Comparison of ENCODE assay signal across 8 cellular contexts in genomic region chr16:88451586-88452484, GRCh38. TPM values are rescaled to one million over a fixed set of nuclear protein-coding genes. Genes with fewer than 3 reads are reported as not detected.
A peak's percentile ranks its signal among the peaks of the same experiment; 100 is the strongest.
DNase-seq lines count a peak whose midpoint lies in the region; ATAC-seq, FAIRE-seq and TF ChIP-seq lines count a peak whose summit lies in the region.

No MANE protein-coding gene starts in this region.

- H3K36me3 ChIP-seq in HepG2 (replicated peaks in 1 of 2; ENCODE audit: control insufficient read depth in 1 of 2, insufficient read depth in 2 of 2, low read length in 2 of 2): no peaks in the 10 kb centered on the region
- H3K36me3 ChIP-seq in right lobe of liver: no peaks in the 10 kb centered on the region
- no peaks in the 10 kb centered on the region for H3K36me3 ChIP-seq in mesendoderm (ENCODE audit: control insufficient read depth, insufficient read depth, low read length)
- no peaks in the 10 kb centered on the region for H3K36me3 ChIP-seq in aorta (ENCODE audit: control insufficient read depth in 1 of 2, insufficient read depth in 2 of 2, low read length in 1 of 2)

- 61% methylated on average over 27 of the region's 30 CpGs for WGBS in HepG2 (ENCODE audit: low lambda C conversion rate)
- 58% methylated on average over 9 of the region's 30 CpGs for WGBS in right lobe of liver (ENCODE audit: insufficient coverage, low coverage, low lambda C conversion rate, missing lambda C conversion rate)
- no CpG with 5 or more reads among the region's 30 CpGs for WGBS in mesendoderm (ENCODE audit: extremely low coverage, insufficient coverage, low lambda C conversion rate)
- WGBS in aorta, 2 donors: 66 to 70% methylated on average over 21 to 30 of the region's 30 CpGs

- no peaks in the 10 kb centered on the region for H3K79me1 ChIP-seq in mesendoderm (ENCODE audit: low read length)

- ATAC-seq in HepG2 (no peak), right lobe of liver (no peak), aorta (ENCODE audit: low FRiP score) (peak; percentile 1)
- no peak for ATAC-seq in activated T-helper 17 cell treated with anti-CD3 and anti-CD28 coated beads, Interleukin-2, amount 50 U/mL, for 72 hours (replicated peaks)

- TF ChIP-seq RAD21 in HepG2 (CRISPR knock-in tag; IDR thresholded peaks at IDR 0.05): no peak

- H3K9ac ChIP-seq in HepG2 (ENCODE audit: insufficient read depth, low read depth, low read length) (0 out of 2 replicates have a peak overlapping the region, but pooled peaks have one; percentile 10), mesendoderm (ENCODE audit: low read length) (no peak overlapping the region)

- H4K8ac ChIP-seq in mesendoderm (ENCODE audit: low read depth, low read length): peak overlapping the region; percentile 68

- no peak overlapping the region for H2BK15ac ChIP-seq in mesendoderm (replicated peaks; ENCODE audit: low read depth)

- H2BK5ac ChIP-seq in mesendoderm (ENCODE audit: low read length): no peak overlapping the region

- H3K4me2 ChIP-seq in HepG2 (ENCODE audit: low read depth, low read length): peak overlapping the region; percentile 39
- H3K4me2 ChIP-seq in mesendoderm (ENCODE audit: low read length): no peak overlapping the region

- H3K9me3 Mint-ChIP-seq in activated T-helper 17 cell treated with anti-CD3 and anti-CD28 coated beads, Interleukin-2, amount 50 U/mL, for 72 hours: no peaks in the 10 kb centered on the region

- H3K27me3 ChIP-seq in HepG2 (ENCODE audit: control insufficient read depth in 1 of 2, insufficient read depth in 2 of 2, low read length in 2 of 2) (peaks cover 12 to 53% of the 10 kb centered on the region in 2 experiments; a peak in 4 of 5 replicates), right lobe of liver (no peaks in the 10 kb centered on the region), mesendoderm (ENCODE audit: insufficient read depth, low read length, poor library complexity) (no peaks in the 10 kb centered on the region), aorta (ENCODE audit: control insufficient read depth in 1 of 2, insufficient read depth in 2 of 2, low read length in 1 of 2) (no peaks in the 10 kb centered on the region)

- peaks cover 11% of the 10 kb centered on the region for H4K20me1 ChIP-seq in HepG2 (ENCODE audit: insufficient read depth, low read length)

- no peak overlapping the region for H3K4ac ChIP-seq in mesendoderm (ENCODE audit: low read depth, low read length)

- peaks cover 22% of the 10 kb centered on the region for H3K4me1 ChIP-seq in HepG2 (ENCODE audit: insufficient read depth, low read length)
- peaks cover 0 to 19% (median 5%) of the 10 kb centered on the region in 4 donors for H3K4me1 ChIP-seq in right lobe of liver
- peaks cover 6% of the 10 kb centered on the region for H3K4me1 ChIP-seq in mesendoderm (ENCODE audit: control insufficient read depth, low read depth, low read length)
- H3K4me1 ChIP-seq in aorta (ENCODE audit: control insufficient read depth in 1 of 2, insufficient read depth in 2 of 2, low read length in 2 of 2): no peaks in the 10 kb centered on the region

- H3K27ac ChIP-seq in HepG2 (ENCODE audit: extremely low read length, insufficient read depth, low read length) (no peak overlapping the region), right lobe of liver (no peak overlapping the region), mesendoderm (ENCODE audit: low read depth, low read length) (no peak overlapping the region), aorta (ENCODE audit: low read depth in 1 of 2, low read length in 2 of 2) (no peak overlapping the region)

- no peak for TF ChIP-seq CTCF in HepG2 (CRISPR knock-in tag; IDR thresholded peaks at IDR 0.05)
- TF ChIP-seq CTCF in right lobe of liver (IDR thresholded peaks at IDR 0.05): no peak

- no TSS peak for BruUV-seq in HepG2 (replicated peaks; lab: Mats Ljungman, UMichigan)

- peak overlapping the region; percentile 25 for H3K56ac ChIP-seq in mesendoderm (ENCODE audit: low read length)

- peak; percentile 24 for DNase-seq in HepG2 (ENCODE audit: low spot score)
- DNase-seq in right lobe of liver: no peak
- DNase-seq in mesendoderm: no peak
- DNase-seq in aorta: peak in 1 of 2 donors; percentile 66
- DNase-seq in medulla oblongata (ENCODE audit: extremely low spot score): no peak
- DNase-seq in NCI-H1105 treated with DMSO at 0.1 percent for 48 hours (lab: John Stamatoyannopoulos, UW): no peak
- DNase-seq in cerebellum (ENCODE audit: low spot score): no peak

- CTCF ChIA-PET in HepG2 (lab: Yijun Ruan, JAX; ENCODE audit: low intra/inter-chr PET ratio, low total read pairs): interaction anchor here (1.3 kb wide), 1 partner anchor 9 kb away, joined by 6 read pairs; no protein-coding TSS in a partner anchor

- peaks cover 5% of the 10 kb centered on the region for H3K4me1 Mint-ChIP-seq in activated T-helper 17 cell treated with anti-CD3 and anti-CD28 coated beads, Interleukin-2, amount 50 U/mL, for 72 hours

- H3K4me3 Mint-ChIP-seq in activated T-helper 17 cell treated with anti-CD3 and anti-CD28 coated beads, Interleukin-2, amount 50 U/mL, for 72 hours: peak overlapping the region; percentile 76

- H3K27me3 Mint-ChIP-seq in activated T-helper 17 cell treated with anti-CD3 and anti-CD28 coated beads, Interleukin-2, amount 50 U/mL, for 72 hours: no peaks in the 10 kb centered on the region

- no peak for FAIRE-seq in HepG2 (lab: Jason Lieb, UNC)

- peak overlapping the region in 1 of 3 experiments; percentile 76; a peak in 1 of 6 replicates for H3K4me3 ChIP-seq in HepG2 (replicated peaks in 1 of 3; ENCODE audit: insufficient read depth in 1 of 3, low read depth in 2 of 3, low read length in 3 of 3)
- H3K4me3 ChIP-seq in right lobe of liver: peak overlapping the region in 1 of 3 donors; percentile 49
- H3K4me3 ChIP-seq in mesendoderm (ENCODE audit: low read length): no peak overlapping the region
- H3K4me3 ChIP-seq in aorta (ENCODE audit: low read length in 2 of 2): no peak overlapping the region

- H2AFZ ChIP-seq in HepG2 (ENCODE audit: low read length): no peak overlapping the region

- POLR2A ChIA-PET in HepG2 (lab: Yijun Ruan, JAX): interaction anchor here (1.1 to 2.1 kb wide), 7 partner anchors 14 to 118 kb away, joined by 4 to 31 read pairs (median 11); partner anchors contain the start of gene ZC3H18

- H4K5ac ChIP-seq in mesendoderm (ENCODE audit: low read length): no peak overlapping the region

- no peak overlapping the region for H3K18ac ChIP-seq in mesendoderm (ENCODE audit: low read length)

- H2BK120ac ChIP-seq in mesendoderm (ENCODE audit: low read depth, low read length): no peak overlapping the region

- H3K27ac Mint-ChIP-seq in activated T-helper 17 cell treated with anti-CD3 and anti-CD28 coated beads, Interleukin-2, amount 50 U/mL, for 72 hours: peak overlapping the region; percentile 75

- TF ChIP-seq EP300 in HepG2 (IDR thresholded peaks at IDR 0.05; ENCODE audit: low read depth in 2 of 2, low read length in 2 of 2): no peak
- no peak for TF ChIP-seq EP300 in HepG2 (CRISPR knock-in tag; IDR thresholded peaks at IDR 0.05; ENCODE audit: borderline replicate concordance)

- H3K23ac ChIP-seq in mesendoderm (ENCODE audit: low read length): no peak overlapping the region

- H3K79me2 ChIP-seq in HepG2 (ENCODE audit: insufficient read depth, low read length) (peaks cover 29% of the 10 kb centered on the region), mesendoderm (ENCODE audit: control insufficient read depth, insufficient read depth, low read length) (peaks cover 8% of the 10 kb centered on the region)

- intact Hi-C loops in HepG2 (cut with micrococcal nuclease; ENCODE audit: unreplicated experiment) (no loop called here), right lobe of liver (cut with DNase I) (no loop called here), aorta (cut with DNase I) (loop anchor here (2.0 to 10.0 kb wide), 2 partner anchors 77 to 333 kb away; partner anchors contain the start of gene PIEZO1 (in 1 of the 2))

- peaks cover 16% of the 10 kb centered on the region for H3K36me3 Mint-ChIP-seq in activated T-helper 17 cell treated with anti-CD3 and anti-CD28 coated beads, Interleukin-2, amount 50 U/mL, for 72 hours (ENCODE audit: low read depth)

- no peak for TF ChIP-seq POLR2A in HepG2 (IDR thresholded peaks at IDR 0.05; ENCODE audit: insufficient read depth in 1 of 2, low read depth in 2 of 2, low read length in 2 of 2)
- TF ChIP-seq POLR2A in right lobe of liver (IDR thresholded peaks at IDR 0.05): no peak

- H2AK5ac ChIP-seq in mesendoderm (ENCODE audit: low read length): no peak overlapping the region

- in situ Hi-C loops in HepG2 (cut with HindIII; ENCODE audit: extremely low pct_ligation_motif_present, low pct_unique_long_range_greater_than_20kb): loop anchor here (10.0 kb wide), 1 partner anchor 53 kb away; no protein-coding TSS in a partner anchor

- H3K9me3 ChIP-seq in HepG2 (ENCODE audit: low read length): no peaks in the 10 kb centered on the region
- no peaks in the 10 kb centered on the region for H3K9me3 ChIP-seq in right lobe of liver
- H3K9me3 ChIP-seq in aorta (ENCODE audit: control insufficient read depth, low read length): no peaks in the 10 kb centered on the region

RNA-seq across cellular contexts. Expression of gene ZFPM1, which starts 1.2 kb away (rescaled TPM):
- total RNA-seq in HepG2 (2016; rRNA removed; fragmentation: Illumina TruSeq; extraction: Trizol) (3.4 and 3.8 TPM in 2 replicates), right lobe of liver (10 to 100 TPM in 2 of 6 experiments, 1 to 10 TPM in 4; 3.8 to 15.5 (median 8.3) TPM), aorta (1 to 10 TPM; 4.1 to 8.8 TPM), cerebellum (2.8 TPM)
- 0.81 and 2.1 TPM in 2 replicates for total RNA-seq in HepG2 (2016; cell fraction: cytosol; rRNA removed; fragmentation: Illumina TruSeq; extraction: Trizol; ENCODE audit: low read depth)
- 3.4 and 3.9 TPM in 2 replicates for total RNA-seq in HepG2 (2016; cell fraction: insoluble cytoplasmic fraction; rRNA removed; fragmentation: Illumina TruSeq; extraction: Trizol)
- total RNA-seq in HepG2 (2016; cell fraction: membrane; rRNA removed; fragmentation: Illumina TruSeq; extraction: Trizol): 3.4 and 4.3 TPM in 2 replicates
- 3.4 and 6.6 TPM in 2 replicates for total RNA-seq in HepG2 (2016; cell fraction: nucleus; rRNA removed; fragmentation: Illumina TruSeq; extraction: Trizol)
- polyA plus RNA-seq in HepG2 (2011; rRNA removed) (1.3 and 1.7 TPM in 2 replicates), aorta (1 to 10 TPM in 1 of 2 donors, under 1 TPM in 1; 0.88 to 2.0 TPM)
- 0.79 and 1.3 TPM in 2 replicates for polyA plus RNA-seq in HepG2 (2011; cell fraction: cytosol; rRNA removed)
- polyA plus RNA-seq in HepG2 (2011; cell fraction: nucleus; rRNA removed): 7.1 and 7.6 TPM in 2 replicates
- 7.2 and 7.6 TPM in 2 replicates for polyA plus RNA-seq in HepG2 (2012)
- 1.2 TPM in 2 replicates for polyA plus RNA-seq in HepG2 (2016; cell fraction: cytosol; fragmentation: Illumina TruSeq; extraction: Trizol; ENCODE audit: low read depth)
- polyA plus RNA-seq in HepG2 (2016; cell fraction: insoluble cytoplasmic fraction; fragmentation: Illumina TruSeq; extraction: Trizol; ENCODE audit: low read depth): 3.7 and 8.7 TPM in 2 replicates
- 2.7 and 4.8 TPM in 2 replicates for polyA plus RNA-seq in HepG2 (2016; cell fraction: membrane; fragmentation: Illumina TruSeq; extraction: Trizol; ENCODE audit: low read depth)
- 14.0 and 14.3 TPM in 2 replicates for polyA plus RNA-seq in HepG2 (2016; cell fraction: nucleus; fragmentation: Illumina TruSeq; extraction: Trizol; ENCODE audit: insufficient read depth, low read depth)
- 0.98 and 4.2 TPM in 2 replicates for polyA minus RNA-seq in HepG2 (2011; rRNA and poly(A)+ RNA removed; ENCODE audit: low replicate concordance)
- 2.7 and 6.6 TPM in 2 replicates for polyA minus RNA-seq in HepG2 (2011; cell fraction: cytosol; rRNA and poly(A)+ RNA removed)
- polyA minus RNA-seq in HepG2 (2011; cell fraction: nucleus; rRNA and poly(A)+ RNA removed): 5.0 and 7.5 TPM in 2 replicates
- total RNA-seq in activated T-helper 17 cell treated with anti-CD3 and anti-CD28 coated beads, Interleukin-2, amount 50 U/mL, for 72 hours: 10 to 100 TPM; 12.2 to 22.1 TPM
- 2.5 TPM for polyA plus RNA-seq in mesendoderm (2013, experiment 1 of 2)
- 2.5 TPM for polyA plus RNA-seq in mesendoderm (2013, experiment 2 of 2)

Comparison
In these comparisons a context has a peak if more than half of its experiments do, and no peak if none do; other contexts are left out.
1. intact Hi-C loops: an anchor here in aorta (2.0 to 10.0 kb wide); none called in HepG2 and right lobe of liver.